In genomic region chr16:3003582-3004270, GRCh38 we compare ENCODE assay signal across 9 cellular contexts. TPM values are rescaled to one million over a fixed set of nuclear protein-coding genes. Genes with fewer than 3 reads are reported as not detected.
DNase-seq lines count a peak whose midpoint lies in the region; ATAC-seq lines count a peak whose summit lies in the region.
"Had no signal": no experiment of that assay in that cellular context is flagged by ENCODE, and none has a peak within 500 bp of the region (broad histone marks: within the 10 kb centered on the region; RNA-seq: fewer than 3 reads in every experiment).

No MANE protein-coding gene starts in this region.

- ATAC-seq in GM19351 (IDR thresholded peaks at IDR 0.05; ENCODE audit: unreplicated experiment) = peak; percentile 96
- peak; percentile 96 for ATAC-seq in HG03442 (IDR thresholded peaks at IDR 0.05; ENCODE audit: unreplicated experiment)

- H3K27ac ChIP-seq in caudate nucleus (ENCODE audit: low read depth, low read length) = no peak overlapping the region

- DNase-seq in C1 segment of cervical spinal cord (lab: John Stamatoyannopoulos, UW) (peak; percentile 72 to 99 (median 95)), NCI-H460 (ENCODE audit: extremely low read depth, low read depth) (peak; percentile 99), caudate nucleus (lab: John Stamatoyannopoulos, UW) (peak; percentile 64 to 99 (median 97)), kidney tubule cell (ENCODE audit: low spot score) (peak; percentile 99)
- DNase-seq in activated CD4-positive, CD25-positive, alpha-beta regulatory T cell treated with anti-CD3 and anti-CD28 coated beads, Interleukin-2, amount 50 U/mL, for 16 hours (ENCODE audit: low read depth, low spot score) = peak; percentile 89
- peak; percentile 95 for DNase-seq in stimulated activated CD4-positive, alpha-beta T cell treated with anti-CD3 and anti-CD28 coated beads, Interleukin-2, amount 100 ng/mL, for 4 hours (ENCODE audit: low read depth)

RNA-seq across cellular contexts. Expression of gene CLDN9, which starts 9.0 kb away (rescaled TPM):
- total RNA-seq in NCI-H460 (2014; rRNA removed; shearing (Covaris generic)) = 0.05 and 0.14 TPM in 2 replicates
- polyA plus RNA-seq in NCI-H460 (2014; cell fraction: nucleus; rRNA removed) = 0.14 TPM in 1 of 2 replicates, not detected in the other
- total RNA-seq: activated CD8-positive, alpha-beta memory T cell treated with anti-CD3 and anti-CD28 coated beads for 36 hours had no signal

RNA-seq across cellular contexts. Expression of gene CLDN6, which starts 14.3 kb away (rescaled TPM):
- not detected in 2 replicates for total RNA-seq in NCI-H460 (2014; rRNA removed; shearing (Covaris generic))
- polyA plus RNA-seq in NCI-H460 (2014; cell fraction: nucleus; rRNA removed) = not detected in 2 replicates
- total RNA-seq: activated CD8-positive, alpha-beta memory T cell treated with anti-CD3 and anti-CD28 coated beads for 36 hours had no signal

RNA-seq across cellular contexts. Expression of gene TNFRSF12A, which starts 16.4 kb away (rescaled TPM):
- 249 and 347 TPM in 2 replicates for total RNA-seq in NCI-H460 (2014; rRNA removed; shearing (Covaris generic))
- 756 and 828 TPM in 2 replicates for polyA plus RNA-seq in NCI-H460 (2014; cell fraction: nucleus; rRNA removed)

RNA-seq across cellular contexts. Expression of gene HCFC1R1, which starts 20.0 kb away (rescaled TPM):
- total RNA-seq in NCI-H460 (2014; rRNA removed; shearing (Covaris generic)) = 29.3 and 33.4 TPM in 2 replicates
- 20.3 and 20.6 TPM in 2 replicates for polyA plus RNA-seq in NCI-H460 (2014; cell fraction: nucleus; rRNA removed)

RNA-seq across cellular contexts. Expression of gene THOC6, which starts 20.1 kb away (rescaled TPM):
- 30.3 and 35.2 TPM in 2 replicates for total RNA-seq in NCI-H460 (2014; rRNA removed; shearing (Covaris generic))
- polyA plus RNA-seq in NCI-H460 (2014; cell fraction: nucleus; rRNA removed) = 73.1 and 113 TPM in 2 replicates
